In genomic region chr21:45889115-45889708, GRCh38 we compare ENCODE assay signal across 23 cellular contexts.
DNase-seq lines count a peak whose midpoint lies in the region; ATAC-seq and TF ChIP-seq lines count a peak whose summit lies in the region.
"Had no signal": no experiment of that assay in that cellular context is flagged by ENCODE, and none has a peak within 500 bp of the region (broad histone marks: within the 10 kb centered on the region; RNA-seq: fewer than 3 reads in every experiment).

No MANE protein-coding gene starts in this region.

- intact Hi-C loops in left ventricle myocardium inferior (cut with micrococcal nuclease) (no loop called here), cardiac septum (cut with DNase I) (no loop called here), mucosa of descending colon (cut with DNase I, micrococcal nuclease) (no loop called here)

- ATAC-seq in mucosa of descending colon (no peak), GM19395 (IDR thresholded peaks at IDR 0.05; ENCODE audit: unreplicated experiment) (no peak)

- H3K9me3 ChIP-seq in left ventricle myocardium inferior (replicated peaks) = no peaks in the 10 kb centered on the region
- no peaks in the 10 kb centered on the region for H3K9me3 ChIP-seq in mucosa of descending colon
- H3K9me3 ChIP-seq: Peyer's patch, testis had no signal

- peaks cover 37% of the 10 kb centered on the region for H3K4me1 ChIP-seq in left ventricle myocardium inferior
- H3K4me1 ChIP-seq in mucosa of descending colon (ENCODE audit: low read depth) = peaks cover 9% of the 10 kb centered on the region

- H3K4me3 ChIP-seq in left ventricle myocardium inferior (no peak overlapping the region), mucosa of descending colon (no peak overlapping the region)
- H3K4me3 ChIP-seq: GM23248, Peyer's patch, testis had no signal

- H3K36me3 ChIP-seq in left ventricle myocardium inferior = no peaks in the 10 kb centered on the region
- H3K36me3 ChIP-seq in mucosa of descending colon (ENCODE audit: low read depth) = no peaks in the 10 kb centered on the region
- H3K36me3 ChIP-seq: Peyer's patch had no signal

- DNase-seq in left ventricle myocardium inferior (no peak), cardiac septum (ENCODE audit: low spot score) (no peak), NCI-H69 (lab: John Stamatoyannopoulos, UW) (peak; percentile 30), mucosa of descending colon (peak in 2 of 3 donors; percentile 21 to 25), NCI-H345 (lab: John Stamatoyannopoulos, UW) (no peak), NCI-H2081 (lab: John Stamatoyannopoulos, UW) (no peak)
- DNase-seq: activated CD4-positive, alpha-beta T cell treated with anti-CD3 and anti-CD28 coated beads for 1 hour; activated CD8-positive, alpha-beta memory T cell treated with anti-CD3 and anti-CD28 coated beads for 24 hours; DMS53; GDM1; HFFc6; IMR-90; kidney glomerular epithelial cell; naive B cell; NCI-H1105 treated with DMSO at 0.1 percent for 48 hours; NCI-H2081 treated with DMSO at 0.1 percent for 48 hours; NK-92 treated with Interleukin-12 subunit alpha and Interleukin-12 subunit beta, amount 100 ng/mL, for 24 hours; Peyer's patch; stimulated activated CD4-positive, alpha-beta T cell treated with anti-CD3 and anti-CD28 coated beads, Interleukin-12 subunit alpha, Interleukin-12 subunit beta, amount 100 ng/mL, for 4 hours; stimulated activated CD4-positive, alpha-beta T cell treated with anti-CD3 and anti-CD28 coated beads, Interleukin-4, amount 100 ng/mL, for 4 hours; testis had no signal

- peaks cover 7% of the 10 kb centered on the region for H3K27me3 ChIP-seq in left ventricle myocardium inferior (ENCODE audit: low read depth)
- H3K27me3 ChIP-seq: Peyer's patch, testis had no signal

- TF ChIP-seq CTCF in left ventricle myocardium inferior (IDR thresholded peaks at IDR 0.05; ENCODE audit: borderline replicate concordance) (no peak), mucosa of descending colon (IDR thresholded peaks at IDR 0.05) (no peak)

- H3K27ac ChIP-seq in left ventricle myocardium inferior (replicated peaks) = peak overlapping the region; percentile 25
- H3K27ac ChIP-seq: GM23248, testis had no signal

Comparison
In these comparisons a context has a peak if more than half of its experiments do, and no peak if none do; other contexts are left out.
1. DNase-seq: peak in NCI-H69 (single experiment) and mucosa of descending colon (2 of 3); none in left ventricle myocardium inferior (single experiment), cardiac septum (single experiment), NCI-H345 (single experiment) and NCI-H2081 (0 of 2).